In genomic region chr19:51702103-51702753, GRCh38 we compare ENCODE assay signal across 8 cellular contexts. TPM values are rescaled to one million over a fixed set of nuclear protein-coding genes. Genes with fewer than 3 reads are reported as not detected.
DNase-seq lines count a peak whose midpoint lies in the region; FAIRE-seq and TF ChIP-seq lines count a peak whose summit lies in the region.

No MANE protein-coding gene starts in this region.

- H3K27me3 ChIP-seq in adrenal gland (no peaks in the 10 kb centered on the region), left ventricle myocardium inferior (ENCODE audit: low read depth) (no peaks in the 10 kb centered on the region)

- TF ChIP-seq CTCF in adrenal gland (IDR thresholded peaks at IDR 0.05) = no peak
- TF ChIP-seq CTCF in left ventricle myocardium inferior (IDR thresholded peaks at IDR 0.05; ENCODE audit: borderline replicate concordance) = no peak

- no peak overlapping the region for H3K4me3 ChIP-seq in adrenal gland
- H3K4me3 ChIP-seq in left ventricle myocardium inferior = no peak overlapping the region

- FAIRE-seq in H54 (lab: Jason Lieb, UNC) = no peak

- H3K4me1 ChIP-seq in adrenal gland (replicated peaks in 1 of 2) (peaks cover 8 to 24% of the 10 kb centered on the region in 2 donors), left ventricle myocardium inferior (peaks cover 47% of the 10 kb centered on the region)

- H3K9me3 ChIP-seq in adrenal gland (replicated peaks in 1 of 3) = no peaks in the 10 kb centered on the region
- no peaks in the 10 kb centered on the region for H3K9me3 ChIP-seq in left ventricle myocardium inferior (replicated peaks)

- H3K27ac ChIP-seq in adrenal gland (peak overlapping the region in 4 of 5 donors; percentile 5 to 97 (median 61)), left ventricle myocardium inferior (replicated peaks) (peak overlapping the region; percentile 94)

- WGBS in adrenal gland, 4 donors = 38 to 54% (median 49%) methylated on average over 20 to 27 of the region's 27 CpGs

- TF ChIP-seq POLR2A in adrenal gland (IDR thresholded peaks at IDR 0.05) (peak in 1 of 2 donors; percentile 16), H54 (IDR thresholded peaks at IDR 0.05; ENCODE audit: low read depth, low read length) (no peak)

- H3K36me3 ChIP-seq in adrenal gland (replicated peaks in 1 of 2) = peaks cover 0 to 59% of the 10 kb centered on the region in 2 donors
- peaks cover 48% of the 10 kb centered on the region for H3K36me3 ChIP-seq in left ventricle myocardium inferior

- DNase-seq in AG08395 (ENCODE audit: low spot score) = peak; percentile 79
- peak; percentile 56 for DNase-seq in NCI-H526 treated with DMSO at 0.1 percent for 48 hours (lab: John Stamatoyannopoulos, UW)
- DNase-seq in adrenal gland = peak; percentile 83 to 93 (median 90)
- DNase-seq in left ventricle myocardium inferior = peak; percentile 77
- peak; percentile 57 for DNase-seq in putamen (ENCODE audit: low spot score)
- no peak for DNase-seq in occipital lobe (lab: John Stamatoyannopoulos, UW)
- no peak for DNase-seq in DMS114 treated with DMSO at 0.1 percent for 48 hours (lab: John Stamatoyannopoulos, UW; ENCODE audit: unreplicated experiment)
- DNase-seq in H54 (ENCODE audit: insufficient read length, low spot score) = no peak

- intact Hi-C loops in adrenal gland (cut with DNase I) = no loop called here
- intact Hi-C loops in left ventricle myocardium inferior (cut with micrococcal nuclease) = no loop called here

RNA-seq across cellular contexts. Expression of gene SPACA6, which starts 9.1 kb away (rescaled TPM):
- total RNA-seq in adrenal gland (10 to 100 TPM in 7 of 8 donors, 1 to 10 TPM in 1; 2.2 to 56.0 (median 25.2) TPM), left ventricle myocardium inferior (11.8 TPM), occipital lobe (3.9 TPM)
- 100 to 1,000 TPM in 2 of 3 donors, 1 to 10 TPM in 1; 4.0 to 291 (median 123) TPM for polyA plus RNA-seq in adrenal gland

RNA-seq across cellular contexts. Expression of gene HAS1, which starts 21.6 kb away (rescaled TPM):
- total RNA-seq in adrenal gland (under 1 TPM in 3 of 8 donors, not detected in 5; 0.14 to 0.31 (median 0.17) TPM), left ventricle myocardium inferior (0.41 TPM), occipital lobe (2.3 TPM)
- polyA plus RNA-seq in adrenal gland = 1 to 10 TPM in 1 of 3 donors, under 1 TPM in 1, not detected in 1; 0.24 to 3.1 TPM

RNA-seq across cellular contexts. Expression of gene FPR1, which starts 49.5 kb away (rescaled TPM):
- 10 to 100 TPM in 6 of 8 donors, 1 to 10 TPM in 1, under 1 TPM in 1; 0.85 to 31.1 (median 20.4) TPM for total RNA-seq in adrenal gland
- 10 to 100 TPM in 1 of 3 donors, 1 to 10 TPM in 2; 1.6 to 13.0 (median 2.3) TPM for polyA plus RNA-seq in adrenal gland
- 4.5 TPM for total RNA-seq in left ventricle myocardium inferior
- total RNA-seq in occipital lobe = 6.7 TPM

RNA-seq across cellular contexts. Expression of gene SIGLEC14, which starts 55.6 kb away (rescaled TPM):
- total RNA-seq in adrenal gland (10 to 100 TPM in 4 of 8 donors, 1 to 10 TPM in 2, under 1 TPM in 1, not detected in 1; 0.72 to 29.0 (median 13.3) TPM), left ventricle myocardium inferior (0.33 TPM), occipital lobe (0.16 TPM)
- polyA plus RNA-seq in adrenal gland = 1 to 10 TPM; 1.2 to 3.6 (median 2.7) TPM

RNA-seq across cellular contexts. Expression of gene FPR2, which starts 58.8 kb away (rescaled TPM):
- total RNA-seq in adrenal gland = 1 to 10 TPM in 6 of 8 donors, under 1 TPM in 1, not detected in 1; 0.50 to 5.5 (median 3.2) TPM
- under 1 TPM; 0.24 to 0.97 (median 0.27) TPM for polyA plus RNA-seq in adrenal gland
- 0.74 TPM for total RNA-seq in left ventricle myocardium inferior
- 0.62 TPM for total RNA-seq in occipital lobe

Comparison
In these comparisons a context has a peak if more than half of its experiments do, and no peak if none do; other contexts are left out.
1. DNase-seq: peak in AG08395 (single experiment), NCI-H526 treated with DMSO at 0.1 percent for 48 hours (single experiment), adrenal gland (7 of 7), left ventricle myocardium inferior (single experiment) and putamen (single experiment); none in occipital lobe (single experiment), DMS114 treated with DMSO at 0.1 percent for 48 hours (single experiment) and H54 (single experiment).